8 cellular contexts compared by ENCODE assay signal in genomic region chr17:18412001-18412538, GRCh38. TPM values are rescaled to one million over a fixed set of nuclear protein-coding genes. Genes with fewer than 3 reads are reported as not detected.
A peak's percentile ranks its signal among the peaks of the same experiment; 100 is the strongest.
DNase-seq lines count a peak whose midpoint lies in the region; ATAC-seq and TF ChIP-seq lines count a peak whose summit lies in the region.
"Not testable (repeated sequence)": the region's sequence is repeated elsewhere in the genome, so short reads cannot be mapped to it uniquely, and the experiment has no call there.
"Had no signal": no experiment of that assay in that cellular context is flagged by ENCODE, and none has a peak within 500 bp of the region (broad histone marks: within the 10 kb centered on the region; RNA-seq: fewer than 3 reads in every experiment).

No MANE protein-coding gene starts in this region.

- peaks cover 0 to 15% (median 6%) of the 10 kb centered on the region in 3 donors for H3K27me3 ChIP-seq in psoas muscle (ENCODE audit: insufficient read depth in 3 of 3, low read length in 2 of 3)

- not testable (repeated sequence) for H3K4me3 ChIP-seq in HEK293 (ENCODE audit: low read depth, low read length); psoas muscle

- not testable (repeated sequence) for DNase-seq in T-helper 17 cell; central memory CD8-positive, alpha-beta T cell (ENCODE audit: low spot score in 2 of 2); left colon; psoas muscle

- intact Hi-C loops in left colon (cut with DNase I, micrococcal nuclease); psoas muscle (cut with DNase I): not testable (repeated sequence)

- not testable (repeated sequence) for H3K27me3 Mint-ChIP-seq in T-helper 17 cell; central memory CD8-positive, alpha-beta T cell

- H3K4me1 Mint-ChIP-seq in T-helper 17 cell, result peaks cover 17% of the 10 kb centered on the region
- H3K4me1 Mint-ChIP-seq in central memory CD8-positive, alpha-beta T cell, result peaks cover 21% of the 10 kb centered on the region

- WGBS in psoas muscle, 3 donors, result no CpG with 5 or more reads among the region's 32 CpGs

- H3K9me3 ChIP-seq in HEK293 (ENCODE audit: control insufficient read depth, insufficient read depth, low read depth, low read length); T-helper 17 cell (ENCODE audit: control insufficient read depth, low read length, poor library complexity, severe bottlenecking); psoas muscle: not testable (repeated sequence)

- H3K4me1 ChIP-seq in HEK293 (ENCODE audit: control insufficient read depth, insufficient read depth, low read length); psoas muscle: not testable (repeated sequence)

- H3K4me3 Mint-ChIP-seq in T-helper 17 cell, result not testable (repeated sequence)
- peak overlapping the region; percentile 97 for H3K4me3 Mint-ChIP-seq in central memory CD8-positive, alpha-beta T cell

- POLR2A ChIA-PET in HEK293 (lab: Yijun Ruan, JAX), result not testable (repeated sequence)

- CTCF ChIA-PET in HEK293 (lab: Yijun Ruan, JAX), result not testable (repeated sequence)

- not testable (repeated sequence) for TF ChIP-seq CTCF in HEK293 (tag by site-specific recombination; IDR thresholded peaks at IDR 0.05); psoas muscle (IDR thresholded peaks at IDR 0.05)

- H3K27ac Mint-ChIP-seq in T-helper 17 cell, result peak overlapping the region; percentile 75
- H3K27ac Mint-ChIP-seq in central memory CD8-positive, alpha-beta T cell (ENCODE audit: low read depth), result peak overlapping the region; percentile 90

- ATAC-seq in GM18867 (IDR thresholded peaks at IDR 0.05; ENCODE audit: unreplicated experiment), result peak; percentile 75
- ATAC-seq in HG03469 (IDR thresholded peaks at IDR 0.05; ENCODE audit: unreplicated experiment), result peak; percentile 58
- ATAC-seq in T-helper 17 cell, result peak; percentile 97
- ATAC-seq in central memory CD8-positive, alpha-beta T cell (replicated peaks; ENCODE audit: extremely low read depth, poor library complexity, severe bottlenecking), result peak; percentile 96
- ATAC-seq in left colon, result peak; percentile 94
- peak; percentile 54 to 78 (median 72) for ATAC-seq in psoas muscle

- H3K36me3 ChIP-seq in HEK293 (ENCODE audit: control insufficient read depth in 2 of 2, insufficient read depth in 1 of 2, low read length in 2 of 2); psoas muscle (ENCODE audit: insufficient read depth in 1 of 2, low read depth in 1 of 2): not testable (repeated sequence)

- H3K36me3 Mint-ChIP-seq in T-helper 17 cell (ENCODE audit: low read depth); central memory CD8-positive, alpha-beta T cell (ENCODE audit: insufficient read depth): not testable (repeated sequence)

- H3K9me3 Mint-ChIP-seq in central memory CD8-positive, alpha-beta T cell, result not testable (repeated sequence)

- peak overlapping the region; percentile 90 for H3K27ac ChIP-seq in HEK293 (ENCODE audit: extremely low read depth, low read depth, low read length)
- not testable (repeated sequence) for H3K27ac ChIP-seq in psoas muscle

RNA-seq across cellular contexts. Expression of gene EVPLL, which starts 34.5 kb away (rescaled TPM):
- not detected for total RNA-seq in T-helper 17 cell
- total RNA-seq in left colon, result under 1 TPM; 0.12 to 0.22 TPM
- not detected for total RNA-seq in psoas muscle
- under 1 TPM in 1 of 3 donors, not detected in 2; 0.03 TPM for polyA plus RNA-seq in psoas muscle
- total RNA-seq: cerebellum had no signal

RNA-seq across cellular contexts. Expression of gene SHMT1, which starts 48.7 kb away (rescaled TPM):
- total RNA-seq in T-helper 17 cell (10 to 100 TPM in 1 of 2 donors, 1 to 10 TPM in 1; 9.8 to 14.0 TPM), left colon (10 to 100 TPM; 27.4 to 40.2 TPM), psoas muscle (10 to 100 TPM; 11.9 to 15.1 (median 14.4) TPM)
- 10 to 100 TPM in 2 of 3 donors, 1 to 10 TPM in 1; 8.3 to 20.8 (median 12.4) TPM for polyA plus RNA-seq in psoas muscle
